ENCODE assay signal across 1 cellular context in genomic region chr3:196623350-196623749, GRCh38.
TF ChIP-seq lines count a peak whose summit lies in the region.

No MANE protein-coding gene starts in this region.

TF ChIP-seq in H1, 55 proteins besides CTCF, POLR2A, EP300 and RAD21:
- TF ChIP-seq POU5F1 (IDR thresholded peaks at IDR 0.05; ENCODE audit: low read depth, low read length) = no peak
- no peak for TF ChIP-seq KDM4A (IDR thresholded peaks at IDR 0.05; ENCODE audit: low read depth, low read length, severe bottlenecking)
- no peak for TF ChIP-seq ZNF274 (IDR thresholded peaks at IDR 0.05; ENCODE audit: borderline replicate concordance, extremely low read depth, low read length)
- TF ChIP-seq KDM1A (IDR thresholded peaks at IDR 0.05; ENCODE audit: borderline replicate concordance, low read length) = no peak
- no peak for TF ChIP-seq TAF1 (IDR thresholded peaks at IDR 0.05; ENCODE audit: low read depth, low read length)
